Comparison of ENCODE assay signal across 1 cellular context in genomic region chr9:129595903-129596540, GRCh38.
TF ChIP-seq lines count a peak whose summit lies in the region.

No MANE protein-coding gene starts in this region.

TF ChIP-seq in K562, 482 proteins besides CTCF, POLR2A, EP300 and RAD21 (continued from another document and continues in another):
- TF ChIP-seq, protein P1, sequence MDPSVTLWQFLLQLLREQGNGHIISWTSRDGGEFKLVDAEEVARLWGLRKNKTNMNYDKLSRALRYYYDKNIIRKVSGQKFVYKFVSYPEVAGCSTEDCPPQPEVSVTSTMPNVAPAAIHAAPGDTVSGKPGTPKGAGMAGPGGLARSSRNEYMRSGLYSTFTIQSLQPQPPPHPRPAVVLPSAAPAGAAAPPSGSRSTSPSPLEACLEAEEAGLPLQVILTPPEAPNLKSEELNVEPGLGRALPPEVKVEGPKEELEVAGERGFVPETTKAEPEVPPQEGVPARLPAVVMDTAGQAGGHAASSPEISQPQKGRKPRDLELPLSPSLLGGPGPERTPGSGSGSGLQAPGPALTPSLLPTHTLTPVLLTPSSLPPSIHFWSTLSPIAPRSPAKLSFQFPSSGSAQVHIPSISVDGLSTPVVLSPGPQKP (CRISPR knock-in tag; IDR thresholded peaks at IDR 0.05) = no peak
- TF ChIP-seq SIN3A (IDR thresholded peaks at IDR 0.05; ENCODE audit: borderline replicate concordance in 2 of 2, control insufficient read depth in 1 of 2, low read depth in 2 of 2, low read length in 2 of 2) = no peak
- no peak for TF ChIP-seq ZNF174 (CRISPR knock-in tag; IDR thresholded peaks at IDR 0.05)
- peak; percentile 72; the same call in 1 of the 2 replicates for TF ChIP-seq PHB2 (IDR thresholded peaks at IDR 0.05; ENCODE audit: low read depth)
- TF ChIP-seq PHF21A (IDR thresholded peaks at IDR 0.05; ENCODE audit: borderline replicate concordance, low read depth) = peak; percentile 49; the same call in 1 of the 2 replicates
- no peak for TF ChIP-seq ZNF232 (CRISPR knock-in tag; IDR thresholded peaks at IDR 0.05)
- TF ChIP-seq, protein P2, sequence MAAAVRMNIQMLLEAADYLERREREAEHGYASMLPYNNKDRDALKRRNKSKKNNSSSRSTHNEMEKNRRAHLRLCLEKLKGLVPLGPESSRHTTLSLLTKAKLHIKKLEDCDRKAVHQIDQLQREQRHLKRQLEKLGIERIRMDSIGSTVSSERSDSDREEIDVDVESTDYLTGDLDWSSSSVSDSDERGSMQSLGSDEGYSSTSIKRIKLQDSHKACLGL (CRISPR knock-in tag; IDR thresholded peaks at IDR 0.05; ENCODE audit: borderline replicate concordance, poor library complexity, severe bottlenecking) = no peak
- no peak for TF ChIP-seq DNMT1 (IDR thresholded peaks at IDR 0.05)
- peak in 2 of 3 experiments; percentile 47 to 89 for TF ChIP-seq YY1 (IDR thresholded peaks at IDR 0.05; ENCODE audit: borderline replicate concordance in 1 of 3, control insufficient read depth in 1 of 3, extremely low read depth in 1 of 3, insufficient read depth in 3 of 3, insufficient read length in 1 of 3, insufficient replicate concordance in 2 of 3, low read depth in 1 of 3, low read length in 2 of 3)
- TF ChIP-seq, protein P3, sequence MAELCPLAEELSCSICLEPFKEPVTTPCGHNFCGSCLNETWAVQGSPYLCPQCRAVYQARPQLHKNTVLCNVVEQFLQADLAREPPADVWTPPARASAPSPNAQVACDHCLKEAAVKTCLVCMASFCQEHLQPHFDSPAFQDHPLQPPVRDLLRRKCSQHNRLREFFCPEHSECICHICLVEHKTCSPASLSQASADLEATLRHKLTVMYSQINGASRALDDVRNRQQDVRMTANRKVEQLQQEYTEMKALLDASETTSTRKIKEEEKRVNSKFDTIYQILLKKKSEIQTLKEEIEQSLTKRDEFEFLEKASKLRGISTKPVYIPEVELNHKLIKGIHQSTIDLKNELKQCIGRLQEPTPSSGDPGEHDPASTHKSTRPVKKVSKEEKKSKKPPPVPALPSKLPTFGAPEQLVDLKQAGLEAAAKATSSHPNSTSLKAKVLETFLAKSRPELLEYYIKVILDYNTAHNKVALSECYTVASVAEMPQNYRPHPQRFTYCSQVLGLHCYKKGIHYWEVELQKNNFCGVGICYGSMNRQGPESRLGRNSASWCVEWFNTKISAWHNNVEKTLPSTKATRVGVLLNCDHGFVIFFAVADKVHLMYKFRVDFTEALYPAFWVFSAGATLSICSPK (IDR thresholded peaks at IDR 0.05; ENCODE audit: borderline replicate concordance) = no peak
- no peak for TF ChIP-seq HDAC6 (IDR thresholded peaks at IDR 0.05; ENCODE audit: low read depth, low read length)
- peak; percentile 86 for TF ChIP-seq HDAC3 (IDR thresholded peaks at IDR 0.05; ENCODE audit: borderline replicate concordance, partially characterized antibody)
- peak; percentile 80 for TF ChIP-seq GTF2A2 (tag; IDR thresholded peaks at IDR 0.05)
- TF ChIP-seq ZBTB5 (IDR thresholded peaks at IDR 0.05) = no peak
- TF ChIP-seq NFE2L1 (tag; IDR thresholded peaks at IDR 0.05; ENCODE audit: borderline replicate concordance, low read depth) = peak; percentile 38
- TF ChIP-seq ZNF3 (CRISPR knock-in tag; IDR thresholded peaks at IDR 0.05) = no peak
- peak; percentile 98 for TF ChIP-seq ZNF395 (CRISPR knock-in tag; IDR thresholded peaks at IDR 0.05)
- no peak for TF ChIP-seq EZH2 (IDR thresholded peaks at IDR 0.05; ENCODE audit: borderline replicate concordance, low read depth, low read length)
- TF ChIP-seq SPI1 (IDR thresholded peaks at IDR 0.05; ENCODE audit: borderline replicate concordance, low read depth, low read length) = peak; percentile 88
- TF ChIP-seq MECOM (CRISPR knock-in tag; IDR thresholded peaks at IDR 0.05) = 0 out of 2 replicates have a peak, but pooled peaks have one; percentile 40
- TF ChIP-seq DPF2 (IDR thresholded peaks at IDR 0.05) = peak; percentile 96
- TF ChIP-seq AFF4 (CRISPR knock-in tag; IDR thresholded peaks at IDR 0.05) = no peak
- peak; percentile 86; the same call in 1 of the 2 replicates for TF ChIP-seq RHOXF2B (CRISPR knock-in tag; conservative IDR thresholded peaks at IDR 0.05)
- peak; percentile 98 for TF ChIP-seq CBFA2T3 (IDR thresholded peaks at IDR 0.05)
- peak; percentile 87 to 94 for TF ChIP-seq ARNT (IDR thresholded peaks at IDR 0.05)
- TF ChIP-seq ZFP36 (IDR thresholded peaks at IDR 0.05; ENCODE audit: low read depth, low read length, partially characterized antibody) = no peak
- no peak for TF ChIP-seq ZNF764 (CRISPR knock-in tag; IDR thresholded peaks at IDR 0.05; ENCODE audit: low read depth)
- TF ChIP-seq FOXA1 (IDR thresholded peaks at IDR 0.05; ENCODE audit: borderline replicate concordance) = no peak
- TF ChIP-seq KAT2B (IDR thresholded peaks at IDR 0.05; ENCODE audit: low read depth, low read length) = no peak
- TF ChIP-seq CLOCK (CRISPR knock-in tag; IDR thresholded peaks at IDR 0.05; ENCODE audit: borderline replicate concordance) = no peak
- TF ChIP-seq NEUROD1 (IDR thresholded peaks at IDR 0.05; ENCODE audit: borderline replicate concordance, low read depth, low read length, partially characterized antibody) = no peak
- no peak for TF ChIP-seq HEY1 (CRISPR knock-in tag; IDR thresholded peaks at IDR 0.05; ENCODE audit: borderline replicate concordance)
- no peak for TF ChIP-seq KHSRP (IDR thresholded peaks at IDR 0.05)
- TF ChIP-seq SMC3 (conservative IDR thresholded peaks at IDR 0.05; ENCODE audit: insufficient read depth, low read depth, low read length) = no peak
- TF ChIP-seq XRCC4 (IDR thresholded peaks at IDR 0.05; ENCODE audit: extremely low read depth, insufficient read depth, insufficient read length) = no peak
- no peak for TF ChIP-seq THRAP3 (IDR thresholded peaks at IDR 0.05; ENCODE audit: borderline replicate concordance)
- TF ChIP-seq TARDBP (IDR thresholded peaks at IDR 0.05) = no peak
- TF ChIP-seq NBN (IDR thresholded peaks at IDR 0.05; ENCODE audit: low read depth) = peak; percentile 89
- TF ChIP-seq NRF1 (conservative IDR thresholded peaks at IDR 0.05 in 1 of 2, IDR thresholded peaks at IDR 0.05 in 1 of 2) = peak in 1 of 2 experiments; percentile 25; a peak in 2 of 4 replicates
- TF ChIP-seq, protein P4, sequence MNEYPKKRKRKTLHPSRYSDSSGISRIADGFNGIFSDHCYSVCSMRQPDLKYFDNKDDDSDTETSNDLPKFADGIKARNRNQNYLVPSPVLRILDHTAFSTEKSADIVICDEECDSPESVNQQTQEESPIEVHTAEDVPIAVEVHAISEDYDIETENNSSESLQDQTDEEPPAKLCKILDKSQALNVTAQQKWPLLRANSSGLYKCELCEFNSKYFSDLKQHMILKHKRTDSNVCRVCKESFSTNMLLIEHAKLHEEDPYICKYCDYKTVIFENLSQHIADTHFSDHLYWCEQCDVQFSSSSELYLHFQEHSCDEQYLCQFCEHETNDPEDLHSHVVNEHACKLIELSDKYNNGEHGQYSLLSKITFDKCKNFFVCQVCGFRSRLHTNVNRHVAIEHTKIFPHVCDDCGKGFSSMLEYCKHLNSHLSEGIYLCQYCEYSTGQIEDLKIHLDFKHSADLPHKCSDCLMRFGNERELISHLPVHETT (CRISPR knock-in tag; conservative IDR thresholded peaks at IDR 0.05 in 1 of 2, IDR thresholded peaks at IDR 0.05 in 1 of 2) = peak in 1 of 2 experiments; percentile 91; a peak in 2 of 4 replicates
- peak; percentile 75 for TF ChIP-seq GABPA (tag; conservative IDR thresholded peaks at IDR 0.05; ENCODE audit: low read depth)
- TF ChIP-seq, protein P5, sequence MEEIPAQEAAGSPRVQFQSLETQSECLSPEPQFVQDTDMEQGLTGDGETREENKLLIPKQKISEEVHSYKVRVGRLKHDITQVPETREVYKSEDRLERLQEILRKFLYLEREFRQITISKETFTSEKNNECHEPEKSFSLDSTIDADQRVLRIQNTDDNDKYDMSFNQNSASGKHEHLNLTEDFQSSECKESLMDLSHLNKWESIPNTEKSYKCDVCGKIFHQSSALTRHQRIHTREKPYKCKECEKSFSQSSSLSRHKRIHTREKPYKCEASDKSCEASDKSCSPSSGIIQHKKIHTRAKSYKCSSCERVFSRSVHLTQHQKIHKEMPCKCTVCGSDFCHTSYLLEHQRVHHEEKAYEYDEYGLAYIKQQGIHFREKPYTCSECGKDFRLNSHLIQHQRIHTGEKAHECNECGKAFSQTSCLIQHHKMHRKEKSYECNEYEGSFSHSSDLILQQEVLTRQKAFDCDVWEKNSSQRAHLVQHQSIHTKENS (CRISPR knock-in tag; IDR thresholded peaks at IDR 0.05) = no peak
- no peak for TF ChIP-seq HOXB6 (CRISPR knock-in tag; IDR thresholded peaks at IDR 0.05; ENCODE audit: borderline replicate concordance)
- TF ChIP-seq, protein P6, sequence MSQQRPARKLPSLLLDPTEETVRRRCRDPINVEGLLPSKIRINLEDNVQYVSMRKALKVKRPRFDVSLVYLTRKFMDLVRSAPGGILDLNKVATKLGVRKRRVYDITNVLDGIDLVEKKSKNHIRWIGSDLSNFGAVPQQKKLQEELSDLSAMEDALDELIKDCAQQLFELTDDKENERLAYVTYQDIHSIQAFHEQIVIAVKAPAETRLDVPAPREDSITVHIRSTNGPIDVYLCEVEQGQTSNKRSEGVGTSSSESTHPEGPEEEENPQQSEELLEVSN (IDR thresholded peaks at IDR 0.05; ENCODE audit: borderline replicate concordance in 1 of 2, extremely low read depth in 1 of 2, insufficient read depth in 1 of 2, insufficient read length in 1 of 2, low read depth in 1 of 2, low read length in 1 of 2, poor library complexity in 1 of 2, severe bottlenecking in 1 of 2) = peak in 1 of 2 experiments; percentile 45
- TF ChIP-seq, protein P7, sequence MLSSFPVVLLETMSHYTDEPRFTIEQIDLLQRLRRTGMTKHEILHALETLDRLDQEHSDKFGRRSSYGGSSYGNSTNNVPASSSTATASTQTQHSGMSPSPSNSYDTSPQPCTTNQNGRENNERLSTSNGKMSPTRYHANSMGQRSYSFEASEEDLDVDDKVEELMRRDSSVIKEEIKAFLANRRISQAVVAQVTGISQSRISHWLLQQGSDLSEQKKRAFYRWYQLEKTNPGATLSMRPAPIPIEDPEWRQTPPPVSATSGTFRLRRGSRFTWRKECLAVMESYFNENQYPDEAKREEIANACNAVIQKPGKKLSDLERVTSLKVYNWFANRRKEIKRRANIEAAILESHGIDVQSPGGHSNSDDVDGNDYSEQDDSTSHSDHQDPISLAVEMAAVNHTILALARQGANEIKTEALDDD (IDR thresholded peaks at IDR 0.05) = no peak
